ENCODE assay signal across 9 cellular contexts in the genomic region with DNA sequence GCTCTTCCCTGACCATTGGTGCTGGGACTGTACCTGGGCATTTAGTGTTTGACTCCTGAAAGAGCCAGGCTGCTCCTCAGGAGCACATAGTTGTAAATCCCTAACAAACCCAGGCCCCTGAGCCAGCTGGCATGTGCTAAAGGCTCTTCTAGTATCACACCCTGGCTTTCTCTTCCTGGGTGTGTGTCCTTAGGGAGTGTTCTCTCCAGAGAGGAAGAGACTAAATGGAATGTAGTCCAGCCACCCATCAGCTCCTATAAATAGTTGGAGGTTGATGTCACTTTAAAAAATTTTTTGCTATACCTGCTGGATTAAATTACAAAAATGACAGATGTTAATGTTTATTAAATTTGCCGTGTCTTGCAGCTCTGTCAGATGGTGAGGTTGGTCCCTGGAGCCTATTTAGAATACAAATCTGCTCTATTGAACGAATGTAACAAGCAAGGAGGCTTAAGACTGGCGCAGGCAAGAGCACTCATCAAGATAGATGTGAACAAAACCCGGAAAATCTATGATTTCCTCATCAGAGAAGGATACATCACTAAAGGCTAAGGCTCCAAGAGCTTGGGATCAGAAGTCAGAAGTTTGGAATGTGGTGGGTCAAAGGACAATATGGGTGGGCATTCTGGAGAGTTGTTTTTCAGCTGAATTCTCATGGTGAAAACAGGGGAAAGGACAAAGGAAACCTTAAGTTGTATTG. TPM values are rescaled to one million over a fixed set of nuclear protein-coding genes. Genes with fewer than 3 reads are reported as not detected.
DNase-seq lines count a peak whose midpoint lies in the region; FAIRE-seq and TF ChIP-seq lines count a peak whose summit lies in the region.
"Had no signal": no experiment of that assay in that cellular context is flagged by ENCODE, and none has a peak within 500 bp of the region (broad histone marks: within the 10 kb centered on the region; RNA-seq: fewer than 3 reads in every experiment).

No MANE protein-coding gene starts in this region.

- intact Hi-C loops in PC-9 (cut with micrococcal nuclease; ENCODE audit: unreplicated experiment): loop anchor here (1.0 kb wide), 2 partner anchors 12 to 26 kb away; no protein-coding TSS in a partner anchor

- no peaks in the 10 kb centered on the region for H3K9me3 ChIP-seq in PC-9 (ENCODE audit: insufficient read depth, low read depth)
- H3K9me3 ChIP-seq in fibroblast of lung (ENCODE audit: control insufficient read depth, insufficient read depth, low read depth, low read length): no peaks in the 10 kb centered on the region

- peaks cover 50% of the 10 kb centered on the region for H3K36me3 Mint-ChIP-seq in osteocyte (ENCODE audit: unreplicated experiment)

- H3K27me3 ChIP-seq in PC-9 (ENCODE audit: insufficient read depth, low read depth) (no peaks in the 10 kb centered on the region), fibroblast of lung (ENCODE audit: control insufficient read depth, insufficient read depth, low read length) (no peaks in the 10 kb centered on the region)

- peaks cover 11% of the 10 kb centered on the region; the same call in 1 of the 2 replicates for H3K36me3 ChIP-seq in PC-9 (ENCODE audit: low read depth)
- peaks cover 9% of the 10 kb centered on the region for H3K36me3 ChIP-seq in fibroblast of lung (ENCODE audit: control insufficient read depth, insufficient read depth, low read length)

- H3K27ac ChIP-seq in PC-9 (peak overlapping the region; percentile 95), fibroblast of lung (ENCODE audit: insufficient read depth, low read length) (peak overlapping the region; percentile 55)

- POLR2A ChIA-PET in PC-9 (lab: Charles Lee; ENCODE audit: unreplicated experiment): interaction anchor here (1.2 kb wide), 1 partner anchor 12 kb away, joined by 8 read pairs; no protein-coding TSS in a partner anchor

- H3K4me3 Mint-ChIP-seq in osteocyte (ENCODE audit: unreplicated experiment): no peak overlapping the region

- BruUV-seq in PC-9 (replicated peaks; lab: Mats Ljungman, UMichigan): no TSS peak

- H3K9me3 Mint-ChIP-seq in osteocyte (ENCODE audit: unreplicated experiment): no peaks in the 10 kb centered on the region

- peak; percentile 86 for DNase-seq in EL
- DNase-seq in PC-9: peak; percentile 60 to 97
- DNase-seq in fibroblast of lung (ENCODE audit: low read depth in 2 of 2): peak; percentile 47 to 68
- DNase-seq in osteocyte (ENCODE audit: extremely low spot score, unreplicated experiment): no peak
- DNase-seq in activated CD8-positive, alpha-beta memory T cell treated with anti-CD3 and anti-CD28 coated beads for 24 hours: no peak
- DNase-seq in NCI-H146 (lab: John Stamatoyannopoulos, UW): no peak
- DNase-seq in activated CD4-positive, alpha-beta T cell treated with anti-CD3 and anti-CD28 coated beads, Interleukin-2, amount 50 U/mL, for 48 hours: no peak
- no peak for DNase-seq in frontal cortex (ENCODE audit: low spot score in 2 of 2)
- DNase-seq: DMS153 had no signal

- no peaks in the 10 kb centered on the region; the same call in 1 of the 2 replicates for H3K79me2 ChIP-seq in PC-9 (ENCODE audit: low read depth)
- no peaks in the 10 kb centered on the region for H3K79me2 ChIP-seq in fibroblast of lung (ENCODE audit: control insufficient read depth, insufficient read depth, low read length)

- H4K20me1 ChIP-seq in PC-9 (ENCODE audit: insufficient read depth) (no peaks in the 10 kb centered on the region), fibroblast of lung (ENCODE audit: control insufficient read depth, extremely low read depth, insufficient read depth, low read length) (no peaks in the 10 kb centered on the region)

- H3K4me1 ChIP-seq in PC-9 (replicated peaks; ENCODE audit: insufficient read depth) (peaks cover 46% of the 10 kb centered on the region), fibroblast of lung (ENCODE audit: control insufficient read depth, extremely low read depth, insufficient read depth, low read length) (peaks cover 23% of the 10 kb centered on the region)

- H3F3A ChIP-seq in PC-9 (ENCODE audit: insufficient read depth, low read depth): peaks cover 40% of the 10 kb centered on the region

- H3K27me3 Mint-ChIP-seq in osteocyte (ENCODE audit: unreplicated experiment): no peaks in the 10 kb centered on the region

- H2AFZ ChIP-seq in PC-9 (no peak overlapping the region), fibroblast of lung (ENCODE audit: low read length) (no peak overlapping the region)

- H3K4me3 ChIP-seq in PC-9 (peak overlapping the region; percentile 15; the same call in 1 of the 2 replicates), fibroblast of lung (replicated peaks in 1 of 4; ENCODE audit: control extremely low read depth in 1 of 4, insufficient read depth in 1 of 4, low read depth in 3 of 4, low read length in 4 of 4) (no peak overlapping the region)

- H3K4me2 ChIP-seq in PC-9 (peak overlapping the region; percentile 67), fibroblast of lung (ENCODE audit: extremely low read depth, insufficient read depth, low read length) (no peak overlapping the region)

- H3K9me2 ChIP-seq in PC-9 (ENCODE audit: insufficient read depth): no peaks in the 10 kb centered on the region

- peaks cover 21% of the 10 kb centered on the region for H3K4me1 Mint-ChIP-seq in osteocyte (ENCODE audit: unreplicated experiment)

- CTCF ChIA-PET in PC-9 (lab: Charles Lee): interaction anchor here (0.5 to 0.6 kb wide), 3 partner anchors 10 to 133 kb away, joined by 3 to 6 read pairs (median 5); no protein-coding TSS in a partner anchor

- H3K27ac Mint-ChIP-seq in osteocyte (ENCODE audit: unreplicated experiment): peak overlapping the region; percentile 80

- no peak for TF ChIP-seq CTCF in PC-9 (conservative IDR thresholded peaks at IDR 0.05)
- TF ChIP-seq CTCF in fibroblast of lung (conservative IDR thresholded peaks at IDR 0.05 in 1 of 2, IDR thresholded peaks at IDR 0.05 in 1 of 2; ENCODE audit: low read depth in 1 of 2, low read length in 2 of 2): no peak
- TF ChIP-seq CTCF in osteocyte (IDR thresholded peaks at IDR 0.05): no peak

- H3K9ac ChIP-seq in fibroblast of lung (ENCODE audit: insufficient read depth, low read length): no peak overlapping the region

- no peak for FAIRE-seq in frontal cortex (lab: Jason Lieb, UNC)

RNA-seq across cellular contexts. Expression of a gene that starts 13.1 kb away (rescaled TPM):
- total RNA-seq in PC-9 (2021) (17.1 and 23.3 TPM in 2 replicates), fibroblast of lung (61.4 and 121 TPM in 2 replicates), osteocyte (34.4 and 35.7 TPM in 2 replicates), frontal cortex (15.1 TPM)
- 153 and 161 TPM in 2 replicates for polyA plus RNA-seq in fibroblast of lung
- 103 and 112 TPM in 2 replicates for polyA plus RNA-seq in fibroblast of lung (2012)
- polyA minus RNA-seq in fibroblast of lung (ENCODE audit: low replicate concordance): 123 and 147 TPM in 2 replicates

Comparison
In these comparisons a context has a peak if more than half of its experiments do, and no peak if none do; other contexts are left out.
1. DNase-seq: peak in EL (single experiment), PC-9 (2 of 2) and fibroblast of lung (2 of 2); none in osteocyte (single experiment), activated CD8-positive, alpha-beta memory T cell treated with anti-CD3 and anti-CD28 coated beads for 24 hours (single experiment), NCI-H146 (single experiment), activated CD4-positive, alpha-beta T cell treated with anti-CD3 and anti-CD28 coated beads, Interleukin-2, amount 50 U/mL, for 48 hours (0 of 2) and frontal cortex (0 of 2).